In genomic region chr20:41317536-41318270, GRCh38 we compare ENCODE assay signal across 8 cellular contexts. TPM values are rescaled to one million over a fixed set of nuclear protein-coding genes. Genes with fewer than 3 reads are reported as not detected.
DNase-seq lines count a peak whose midpoint lies in the region; ATAC-seq and TF ChIP-seq lines count a peak whose summit lies in the region.

A gene with protein sequence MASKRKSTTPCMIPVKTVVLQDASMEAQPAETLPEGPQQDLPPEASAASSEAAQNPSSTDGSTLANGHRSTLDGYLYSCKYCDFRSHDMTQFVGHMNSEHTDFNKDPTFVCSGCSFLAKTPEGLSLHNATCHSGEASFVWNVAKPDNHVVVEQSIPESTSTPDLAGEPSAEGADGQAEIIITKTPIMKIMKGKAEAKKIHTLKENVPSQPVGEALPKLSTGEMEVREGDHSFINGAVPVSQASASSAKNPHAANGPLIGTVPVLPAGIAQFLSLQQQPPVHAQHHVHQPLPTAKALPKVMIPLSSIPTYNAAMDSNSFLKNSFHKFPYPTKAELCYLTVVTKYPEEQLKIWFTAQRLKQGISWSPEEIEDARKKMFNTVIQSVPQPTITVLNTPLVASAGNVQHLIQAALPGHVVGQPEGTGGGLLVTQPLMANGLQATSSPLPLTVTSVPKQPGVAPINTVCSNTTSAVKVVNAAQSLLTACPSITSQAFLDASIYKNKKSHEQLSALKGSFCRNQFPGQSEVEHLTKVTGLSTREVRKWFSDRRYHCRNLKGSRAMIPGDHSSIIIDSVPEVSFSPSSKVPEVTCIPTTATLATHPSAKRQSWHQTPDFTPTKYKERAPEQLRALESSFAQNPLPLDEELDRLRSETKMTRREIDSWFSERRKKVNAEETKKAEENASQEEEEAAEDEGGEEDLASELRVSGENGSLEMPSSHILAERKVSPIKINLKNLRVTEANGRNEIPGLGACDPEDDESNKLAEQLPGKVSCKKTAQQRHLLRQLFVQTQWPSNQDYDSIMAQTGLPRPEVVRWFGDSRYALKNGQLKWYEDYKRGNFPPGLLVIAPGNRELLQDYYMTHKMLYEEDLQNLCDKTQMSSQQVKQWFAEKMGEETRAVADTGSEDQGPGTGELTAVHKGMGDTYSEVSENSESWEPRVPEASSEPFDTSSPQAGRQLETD (minus strand): TSS chr20:41317731. CDS start chr20:41204916, 112,815 bp downstream.

- H3K27ac ChIP-seq in angular gyrus (ENCODE audit: low read depth, low read length) = peak within 1 kb of the TSS; percentile 90
- peak within 1 kb of the TSS; percentile 95 for H3K27ac ChIP-seq in psoas muscle
- peak within 1 kb of the TSS; percentile 72 for H3K27ac ChIP-seq in urinary bladder (ENCODE audit: low read depth)

- peaks cover 41% of the 10 kb centered on the region for H3K4me1 ChIP-seq in psoas muscle
- H3K4me1 ChIP-seq in urinary bladder (ENCODE audit: insufficient read depth) = no peaks in the 10 kb centered on the region

- H3K9me3 ChIP-seq in psoas muscle = no peaks in the 10 kb centered on the region

- ATAC-seq in GM18502 (IDR thresholded peaks at IDR 0.05; ENCODE audit: poor library complexity, unreplicated experiment) = peak; percentile 98
- peak; percentile 92 for ATAC-seq in HG02943 (IDR thresholded peaks at IDR 0.05; ENCODE audit: low read depth, unreplicated experiment)
- ATAC-seq in left ventricle myocardium superior = peak; percentile 99
- ATAC-seq in psoas muscle = peak; percentile 94 to 97 (median 95)

- DNase-seq in NCI-H187 (lab: John Stamatoyannopoulos, UW) (peak; percentile 79 to 98), T-helper 2 cell (peak; percentile 92 to 98 (median 95)), left ventricle myocardium superior (peak; percentile 99), psoas muscle (peak; percentile 98 to 99)

- intact Hi-C loops in left ventricle myocardium superior (cut with micrococcal nuclease) (loop anchor here (10.0 kb wide), 1 partner anchor 63 kb away; no protein-coding TSS in a partner anchor), psoas muscle (cut with DNase I) (loop anchor here in 1 of 2 donors (5.0 kb wide), 2 partner anchors 70 to 85 kb away; no protein-coding TSS in a partner anchor)

- 1% methylated on average over 17 to 66 of the region's 66 CpGs for WGBS in psoas muscle, 3 donors
- WGBS in urinary bladder = under 1% methylated on average over 62 of the region's 66 CpGs

- H3K4me3 ChIP-seq in psoas muscle = peak within 1 kb of the TSS; percentile 89
- peak within 1 kb of the TSS; percentile 93 for H3K4me3 ChIP-seq in urinary bladder (ENCODE audit: low read depth, low read length)

- H3K36me3 ChIP-seq in psoas muscle (ENCODE audit: insufficient read depth in 1 of 2, low read depth in 1 of 2) (no peaks in the 10 kb centered on the region), urinary bladder (ENCODE audit: insufficient read depth) (no peaks in the 10 kb centered on the region)

- no peaks in the 10 kb centered on the region for H3K27me3 ChIP-seq in psoas muscle (ENCODE audit: insufficient read depth in 3 of 3, low read length in 2 of 3)

- TF ChIP-seq CTCF in psoas muscle (IDR thresholded peaks at IDR 0.05) = no peak

RNA-seq across cellular contexts. Expression of the gene that starts here (rescaled TPM):
- total RNA-seq in left ventricle myocardium superior (37.8 TPM), psoas muscle (10 to 100 TPM; 39.6 to 47.7 (median 45.2) TPM), urinary bladder (15.4 TPM)
- polyA plus RNA-seq in psoas muscle (10 to 100 TPM in 2 of 3 donors, 1 to 10 TPM in 1; 7.0 to 30.2 (median 10.5) TPM), urinary bladder (28.2 TPM)

Comparison
In these comparisons a context has a peak if more than half of its experiments do, and no peak if none do; other contexts are left out.
1. Peak in every context shown above with its lines: DNase-seq, ATAC-seq, H3K4me3 ChIP-seq and H3K27ac ChIP-seq.